8 cellular contexts compared by ENCODE assay signal in the genomic region with DNA sequence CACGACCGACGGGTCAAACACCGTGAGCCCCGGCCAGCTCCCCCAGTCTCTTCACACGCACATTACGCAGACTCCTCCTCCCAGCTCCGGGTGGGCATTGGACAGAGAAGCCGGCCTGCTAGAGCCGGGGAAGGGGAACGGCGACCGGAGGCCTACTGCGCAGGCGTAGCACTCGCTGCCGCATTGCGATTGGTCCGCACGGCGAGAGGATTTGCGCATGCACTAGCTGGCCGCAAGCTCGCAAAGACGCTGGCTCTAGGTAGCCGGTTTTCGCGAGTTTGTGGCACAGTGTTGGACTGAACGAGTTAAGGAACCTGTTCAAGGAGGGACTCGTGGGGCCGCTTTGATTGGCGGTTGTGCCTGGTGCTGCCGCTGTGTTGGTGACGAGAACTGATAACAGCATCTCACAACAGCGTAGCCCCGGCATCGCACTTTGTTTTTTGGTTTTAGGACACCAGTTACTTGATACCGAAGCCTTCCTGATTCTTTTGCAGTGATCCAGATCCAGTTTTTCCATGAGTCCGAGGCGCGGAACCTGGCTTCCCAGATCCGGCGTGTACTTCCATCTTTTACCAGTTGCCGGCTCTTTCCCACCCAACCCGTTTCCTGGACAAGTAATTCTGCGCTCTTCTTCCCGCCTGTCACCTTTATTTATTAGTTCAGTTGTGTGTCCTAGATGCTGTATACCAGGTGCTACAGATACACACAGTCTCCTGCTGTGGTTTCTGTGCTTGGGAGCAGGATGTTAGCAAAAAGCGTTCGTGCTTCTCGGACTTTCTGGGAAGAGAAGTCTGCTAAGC. TPM values are rescaled to one million over a fixed set of nuclear protein-coding genes. Genes with fewer than 3 reads are reported as not detected.
DNase-seq lines count a peak whose midpoint lies in the region; ATAC-seq and TF ChIP-seq lines count a peak whose summit lies in the region.

A gene (minus strand): TSS at position 139 of the 800 bp plus-strand sequence. CDS start 185 bp downstream, outside the sequence.

- 0 to 46% (median 1%) methylated on average over 20 to 50 of the region's 50 CpGs for WGBS in spleen, 5 donors

- H3K9me3 ChIP-seq in spleen, result no peaks in the 10 kb centered on the region

- intact Hi-C loops in spleen (cut with DNase I; ENCODE audit: low total_unique reads), result no loop called here

- no peaks in the 10 kb centered on the region for H3K36me3 ChIP-seq in spleen

- H3K27me3 ChIP-seq in spleen (replicated peaks in 1 of 7), result no peaks in the 10 kb centered on the region

- TF ChIP-seq CTCF in spleen (IDR thresholded peaks at IDR 0.05 in 8 of 11, conservative IDR thresholded peaks at IDR 0.05 in 3 of 11), result no peak

- peaks cover 0 to 47% (median 23%) of the 10 kb centered on the region in 6 donors for H3K4me1 ChIP-seq in spleen

- H3K4me3 ChIP-seq in spleen, result peak within 1 kb of the TSS; percentile 14 to 74 (median 56)

- peak within 1 kb of the TSS; percentile 75 to 93 (median 90) for H3K27ac ChIP-seq in spleen

- ATAC-seq in GM19023 (IDR thresholded peaks at IDR 0.05; ENCODE audit: unreplicated experiment) (peak; percentile 87), HG03280 (IDR thresholded peaks at IDR 0.05; ENCODE audit: unreplicated experiment) (peak; percentile 90)

- TF ChIP-seq POLR2A in spleen (IDR thresholded peaks at IDR 0.05), result peak in 1 of 3 donors; percentile 3

- DNase-seq in AG08395 (ENCODE audit: low spot score) (peak; percentile 92), NCI-H345 treated with DMSO at 0.1 percent for 48 hours (lab: John Stamatoyannopoulos, UW; ENCODE audit: unreplicated experiment) (peak; percentile 94), inferior parietal cortex (ENCODE audit: extremely low spot score) (peak; percentile 86), spleen (peak; percentile 96)
- peak; percentile 63 to 71 (median 68) for DNase-seq in activated CD4-positive, CD25-positive, alpha-beta regulatory T cell (lab: John Stamatoyannopoulos, UW)
- DNase-seq in central memory CD4-positive, alpha-beta T cell, result peak; percentile 87

RNA-seq across cellular contexts. Expression of the gene that starts here (rescaled TPM):
- total RNA-seq in spleen, result 10 to 100 TPM; 13.4 to 27.1 (median 22.5) TPM
- polyA plus RNA-seq in spleen, result 10 to 100 TPM; 20.6 to 25.4 (median 24.8) TPM

Comparison
In these comparisons a context has a peak if more than half of its experiments do, and no peak if none do; other contexts are left out.
1. Peak in every context shown above with its lines: DNase-seq, ATAC-seq, H3K4me3 ChIP-seq and H3K27ac ChIP-seq.